Comparison of ENCODE assay signal across 26 cellular contexts in genomic region chr18:76379226-76380126, GRCh38.
"Had no signal": no experiment of that assay in that cellular context is flagged by ENCODE, and none has a peak within 500 bp of the region (broad histone marks: within the 10 kb centered on the region; RNA-seq: fewer than 3 reads in every experiment).

No MANE protein-coding gene starts in this region.

- H3K36me3 ChIP-seq: ovary had no signal

- FAIRE-seq: islet of Langerhans, small intestine had no signal

- H3K4me3 ChIP-seq: cardiac muscle cell, gastroesophageal sphincter, heart left ventricle, ovary, psoas muscle, stomach, transverse colon, vagina had no signal

- H3K27me3 ChIP-seq: cardiac muscle cell, gastroesophageal sphincter, heart left ventricle, ovary, stomach, transverse colon, vagina had no signal

- DNase-seq: activated B cell treated with CpG ODN at 0.5 μM for 24 hours; activated CD4-positive, alpha-beta T cell treated with anti-CD3 and anti-CD28 coated beads for 36 hours; activated CD4-positive, alpha-beta T cell treated with anti-CD3 and anti-CD28 coated beads, Interleukin-2, amount 50 U/mL, for 48 hours; activated CD8-positive, alpha-beta memory T cell treated with anti-CD3 and anti-CD28 coated beads, Interleukin-2, amount 50 U/mL, for 48 hours; activated naive CD4-positive, alpha-beta T cell treated with anti-CD3 and anti-CD28 coated beads for 36 hours; activated T-cell treated with anti-CD3 and anti-CD28 coated beads, Interleukin-2, amount 50 U/mL, for 4 hours; amygdala; effector memory CD8-positive, alpha-beta T cell; heart left ventricle; left cardiac atrium; mesendoderm; naive thymus-derived CD4-positive, alpha-beta T cell; psoas muscle; right cardiac atrium; small intestine; stimulated activated CD4-positive, alpha-beta T cell treated with anti-CD3 and anti-CD28 coated beads, Interleukin-15, amount 100 ng/mL, for 24 hours; stomach; transverse colon had no signal

- H3K9me3 Mint-ChIP-seq: activated B cell treated with CpG ODN at 0.5 μM for 24 hours; activated naive CD4-positive, alpha-beta T cell treated with anti-CD3 and anti-CD28 coated beads for 36 hours; effector memory CD8-positive, alpha-beta T cell; stimulated activated memory B cell treated with anti-CD40 and anti-IgM and Interleukin-4, amounts not matched to agents 10 μg/mL and 1 μg/mL and 100 μg/mL, for 72 hours had no signal

- H3K27ac ChIP-seq: cardiac muscle cell, gastroesophageal sphincter, heart left ventricle, ovary, psoas muscle, stomach, transverse colon, vagina had no signal

- H3K4me3 Mint-ChIP-seq: activated B cell treated with CpG ODN at 0.5 μM for 24 hours; activated CD4-positive, alpha-beta T cell treated with anti-CD3 and anti-CD28 coated beads for 36 hours; activated naive CD4-positive, alpha-beta T cell treated with anti-CD3 and anti-CD28 coated beads for 36 hours; activated T-cell treated with anti-CD3 and anti-CD28 coated beads, Interleukin-2, amount 50 U/mL, for 4 hours; effector memory CD8-positive, alpha-beta T cell; naive thymus-derived CD4-positive, alpha-beta T cell; stimulated activated memory B cell treated with anti-CD40 and anti-IgM and Interleukin-4, amounts not matched to agents 10 μg/mL and 1 μg/mL and 100 μg/mL, for 72 hours; T-helper 1 cell treated with Interleukin-12 subunit alpha and Interleukin-12 subunit beta and Interleukin-4 antibody, amounts not matched to agents 30 μg/mL and 1 μg/mL, for 36 hours had no signal

- H3K9me3 ChIP-seq: gastroesophageal sphincter, heart left ventricle, ovary, psoas muscle, stomach, transverse colon, vagina had no signal

- H3K27me3 Mint-ChIP-seq: activated B cell treated with CpG ODN at 0.5 μM for 24 hours; activated CD4-positive, alpha-beta T cell treated with anti-CD3 and anti-CD28 coated beads for 36 hours; stimulated activated memory B cell treated with anti-CD40 and anti-IgM and Interleukin-4, amounts not matched to agents 10 μg/mL and 1 μg/mL and 100 μg/mL, for 72 hours had no signal

- H3K4me1 ChIP-seq: psoas muscle had no signal

- ATAC-seq: activated CD4-positive, alpha-beta T cell treated with anti-CD3 and anti-CD28 coated beads for 36 hours; activated T-cell treated with anti-CD3 and anti-CD28 coated beads, Interleukin-2, amount 50 U/mL, for 4 hours; effector memory CD8-positive, alpha-beta T cell; gastroesophageal sphincter; left cardiac atrium; naive thymus-derived CD4-positive, alpha-beta T cell had no signal

- H3K27ac Mint-ChIP-seq: activated B cell treated with CpG ODN at 0.5 μM for 24 hours; activated CD4-positive, alpha-beta T cell treated with anti-CD3 and anti-CD28 coated beads for 36 hours; activated naive CD4-positive, alpha-beta T cell treated with anti-CD3 and anti-CD28 coated beads for 36 hours; activated T-helper 2 cell treated with anti-CD3 and anti-CD28 coated beads, Interferon-gamma antibody, Interleukin-2, Interleukin-4, amounts not matched to agents 10 μg/mL and 5 μg/mL and 100 μg/mL, durations not matched to agents 14 hours and 24 hours and 36 hours; effector memory CD8-positive, alpha-beta T cell; stimulated activated memory B cell treated with anti-CD40 and anti-IgM and Interleukin-4, amounts not matched to agents 10 μg/mL and 1 μg/mL and 100 μg/mL, for 72 hours; T-helper 1 cell treated with Interleukin-12 subunit alpha and Interleukin-12 subunit beta and Interleukin-4 antibody, amounts not matched to agents 30 μg/mL and 1 μg/mL, for 36 hours had no signal
